Comparison of ENCODE assay signal across 1 cellular context in genomic region chr3:148631124-148631903, GRCh38.
TF ChIP-seq lines count a peak whose summit lies in the region.

No MANE protein-coding gene starts in this region.

TF ChIP-seq in GM23338, 12 proteins besides CTCF, POLR2A, EP300 and RAD21 (continued from another document):
- no peak for TF ChIP-seq ZNF462 (CRISPR knock-in tag; IDR thresholded peaks at IDR 0.05)
- TF ChIP-seq CREB1 (CRISPR knock-in tag; IDR thresholded peaks at IDR 0.05; ENCODE audit: low read depth): no peak
